25 cellular contexts compared by ENCODE assay signal in genomic region chr4:119005888-119006287, GRCh38.
A peak's percentile ranks its signal among the peaks of the same experiment; 100 is the strongest.
DNase-seq lines count a peak whose midpoint lies in the region; ATAC-seq and TF ChIP-seq lines count a peak whose summit lies in the region.
"Had no signal": no experiment of that assay in that cellular context is flagged by ENCODE, and none has a peak within 500 bp of the region (broad histone marks: within the 10 kb centered on the region; RNA-seq: fewer than 3 reads in every experiment).

No MANE protein-coding gene starts in this region.

- H3K4me1 ChIP-seq in esophagus squamous epithelium = peaks cover 0 to 8% (median 0%) of the 10 kb centered on the region in 3 donors
- H3K4me1 ChIP-seq in muscle layer of duodenum (ENCODE audit: control insufficient read depth in 1 of 2, insufficient read depth in 2 of 2, low read length in 2 of 2) = peaks cover 0 to 1% of the 10 kb centered on the region in 2 donors
- peaks cover 2 to 82% (median 40%) of the 10 kb centered on the region in 4 donors for H3K4me1 ChIP-seq in tibial artery
- H3K4me1 ChIP-seq in spleen = peaks cover 0 to 14% (median 0%) of the 10 kb centered on the region in 6 donors
- H3K4me1 ChIP-seq: HAP-1 had no signal

- no peaks in the 10 kb centered on the region for H3K36me3 Mint-ChIP-seq in T-helper 17 cell (ENCODE audit: low read depth)
- H3K36me3 Mint-ChIP-seq: CD8-positive, alpha-beta T cell; stimulated activated effector memory CD8-positive, alpha-beta T cell treated with anti-CD3 and anti-CD28 coated beads, Interleukin-12 subunit alpha, Interleukin-12 subunit beta, amount 100 ng/mL, for 72 hours had no signal

- H3K27ac Mint-ChIP-seq in T-helper 17 cell = no peak overlapping the region
- H3K27ac Mint-ChIP-seq: CD8-positive, alpha-beta T cell; stimulated activated effector memory CD8-positive, alpha-beta T cell treated with anti-CD3 and anti-CD28 coated beads, Interleukin-12 subunit alpha, Interleukin-12 subunit beta, amount 100 ng/mL, for 72 hours; T-helper 2 cell treated with Interferon-gamma antibody and Interleukin-4, amounts not matched to agents 5 μg/mL and 100 μg/mL, for 36 hours had no signal

- H3K9me3 ChIP-seq in T-helper 17 cell (ENCODE audit: control insufficient read depth, low read length, poor library complexity, severe bottlenecking) = no peaks in the 10 kb centered on the region
- H3K9me3 ChIP-seq in esophagus squamous epithelium = no peaks in the 10 kb centered on the region
- no peaks in the 10 kb centered on the region for H3K9me3 ChIP-seq in muscle layer of duodenum (ENCODE audit: control insufficient read depth in 1 of 2, low read length in 2 of 2)
- no peaks in the 10 kb centered on the region for H3K9me3 ChIP-seq in tibial artery
- no peaks in the 10 kb centered on the region for H3K9me3 ChIP-seq in spleen
- H3K9me3 ChIP-seq: BE2C, HAP-1, neutrophil had no signal

- no peaks in the 10 kb centered on the region for H3K36me3 ChIP-seq in esophagus squamous epithelium
- no peaks in the 10 kb centered on the region for H3K36me3 ChIP-seq in muscle layer of duodenum (ENCODE audit: control insufficient read depth in 1 of 2, insufficient read depth in 2 of 2, low read length in 2 of 2)
- no peaks in the 10 kb centered on the region for H3K36me3 ChIP-seq in tibial artery
- H3K36me3 ChIP-seq in spleen = no peaks in the 10 kb centered on the region
- H3K36me3 ChIP-seq: HAP-1, neutrophil had no signal

- H3K4me1 Mint-ChIP-seq in T-helper 17 cell = no peaks in the 10 kb centered on the region
- H3K4me1 Mint-ChIP-seq: stimulated activated effector memory CD8-positive, alpha-beta T cell treated with anti-CD3 and anti-CD28 coated beads, Interleukin-12 subunit alpha, Interleukin-12 subunit beta, amount 100 ng/mL, for 72 hours had no signal

- ATAC-seq in T-helper 17 cell = peak; percentile 42
- ATAC-seq in GM18907 (IDR thresholded peaks at IDR 0.05; ENCODE audit: unreplicated experiment) = no peak
- ATAC-seq: CD8-positive, alpha-beta T cell; GM12878; stimulated activated effector memory CD8-positive, alpha-beta T cell treated with anti-CD3 and anti-CD28 coated beads, Interleukin-12 subunit alpha, Interleukin-12 subunit beta, amount 100 ng/mL, for 72 hours had no signal

- H3K27me3 ChIP-seq in esophagus squamous epithelium (no peaks in the 10 kb centered on the region), muscle layer of duodenum (ENCODE audit: low read depth, low read length) (no peaks in the 10 kb centered on the region), tibial artery (no peaks in the 10 kb centered on the region), spleen (replicated peaks in 1 of 7) (no peaks in the 10 kb centered on the region)
- H3K27me3 ChIP-seq: BE2C, neutrophil had no signal

- no peak overlapping the region for H3K4me3 ChIP-seq in esophagus squamous epithelium
- no peak overlapping the region for H3K4me3 ChIP-seq in muscle layer of duodenum (ENCODE audit: low read depth in 1 of 2, low read length in 2 of 2)
- H3K4me3 ChIP-seq in tibial artery = no peak overlapping the region
- no peak overlapping the region for H3K4me3 ChIP-seq in spleen
- H3K4me3 ChIP-seq: GM12878, HAP-1, PC-9 had no signal

- H3K4me3 Mint-ChIP-seq in T-helper 17 cell = no peak overlapping the region
- H3K4me3 Mint-ChIP-seq: CD8-positive, alpha-beta T cell; stimulated activated effector memory CD8-positive, alpha-beta T cell treated with anti-CD3 and anti-CD28 coated beads, Interleukin-12 subunit alpha, Interleukin-12 subunit beta, amount 100 ng/mL, for 72 hours; T-helper 2 cell treated with Interferon-gamma antibody and Interleukin-4, amounts not matched to agents 5 μg/mL and 100 μg/mL, for 36 hours had no signal

- TF ChIP-seq POLR2A in esophagus squamous epithelium (IDR thresholded peaks at IDR 0.05) = no peak
- no peak for TF ChIP-seq POLR2A in spleen (IDR thresholded peaks at IDR 0.05)

- intact Hi-C loops in esophagus squamous epithelium (cut with DNase I) (no loop called here), tibial artery (cut with DNase I; ENCODE audit: low total_unique reads) (no loop called here), spleen (cut with DNase I; ENCODE audit: low total_unique reads) (no loop called here)

- TF ChIP-seq CTCF in esophagus squamous epithelium (IDR thresholded peaks at IDR 0.05) (no peak), tibial artery (IDR thresholded peaks at IDR 0.05) (no peak), spleen (IDR thresholded peaks at IDR 0.05 in 8 of 11, conservative IDR thresholded peaks at IDR 0.05 in 3 of 11) (no peak)

- no peak for DNase-seq in T-helper 17 cell
- no peak for DNase-seq in esophagus squamous epithelium (lab: John Stamatoyannopoulos, UW)
- no peak for DNase-seq in tibial artery
- no peak for DNase-seq in NCI-H446 treated with DMSO at 0.1 percent for 48 hours (lab: John Stamatoyannopoulos, UW)
- DNase-seq in spleen = no peak
- DNase-seq: activated CD4-positive, alpha-beta T cell treated with anti-CD3 and anti-CD28 coated beads, Interleukin-2, amount 50 U/mL, for 48 hours; activated CD4-positive, CD25-positive, alpha-beta regulatory T cell treated with anti-CD3 and anti-CD28 coated beads, Interleukin-2, amount 50 U/mL, for 72 hours; activated naive CD4-positive, alpha-beta T cell; BE2C; CD8-positive, alpha-beta T cell; mesenchymal stem cell; MM.1S; NCI-H1105 treated with DMSO at 0.1 percent for 48 hours; NCI-H187 treated with DMSO at 0.1 percent for 48 hours; NCI-H526; PC-9 had no signal

- 56 to 71% methylated on average over 1 of the region's 1 CpG for WGBS in esophagus squamous epithelium, 2 donors
- WGBS in spleen, 5 donors = 51 to 74% (median 59%) methylated on average over 1 of the region's 1 CpG

- H3K27ac ChIP-seq in esophagus squamous epithelium = peak overlapping the region in 3 of 4 donors; percentile 50 to 69 (median 69)
- H3K27ac ChIP-seq in muscle layer of duodenum (ENCODE audit: low read length) = peak overlapping the region; percentile 59
- peak overlapping the region; percentile 54 to 62 for H3K27ac ChIP-seq in tibial artery
- H3K27ac ChIP-seq in spleen = peak overlapping the region in 1 of 8 donors; percentile 8
- H3K27ac ChIP-seq: HL-60, KMS-11, neutrophil, PC-9 had no signal

- H3K27me3 Mint-ChIP-seq in T-helper 17 cell = peaks cover 5% of the 10 kb centered on the region
